In the genomic region with DNA sequence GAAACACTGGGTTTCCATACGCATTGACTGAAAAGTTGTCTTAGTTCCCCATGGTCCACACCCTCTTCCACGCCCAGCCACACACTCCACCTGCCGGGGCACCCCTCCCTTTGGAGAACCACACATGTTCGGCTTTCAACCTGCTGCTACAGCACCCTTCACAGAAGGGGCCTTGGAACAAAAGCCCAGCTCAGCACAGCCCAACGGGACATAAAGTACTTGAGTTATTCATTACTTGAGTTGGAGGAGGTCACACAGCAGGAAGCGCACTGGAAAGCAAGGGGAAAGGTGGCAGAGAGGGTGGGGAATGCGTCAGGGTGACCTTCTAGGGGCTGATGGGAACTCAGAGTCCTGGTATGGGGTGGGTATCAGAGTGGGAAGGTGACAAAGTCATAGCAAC, we compare ENCODE assay signal across 18 cellular contexts. TPM values are rescaled to one million over a fixed set of nuclear protein-coding genes. Genes with fewer than 3 reads are reported as not detected.
DNase-seq lines count a peak whose midpoint lies in the region; ATAC-seq and TF ChIP-seq lines count a peak whose summit lies in the region.
"Had no signal": no experiment of that assay in that cellular context is flagged by ENCODE, and none has a peak within 500 bp of the region (broad histone marks: within the 10 kb centered on the region; RNA-seq: fewer than 3 reads in every experiment).

No MANE protein-coding gene starts in this region.

- no peaks in the 10 kb centered on the region for H3K9me3 ChIP-seq in esophagus squamous epithelium

- peaks cover 20% of the 10 kb centered on the region for H3K27me3 Mint-ChIP-seq in activated CD8-positive, alpha-beta memory T cell treated with anti-CD3 and anti-CD28 coated beads, Interleukin-2, amount 10 ng/mL, durations not matched to agents 7 days and 5 days
- H3K27me3 Mint-ChIP-seq: activated naive CD4-positive, alpha-beta T cell treated with anti-CD3 and anti-CD28 coated beads, Interleukin-2, amount 50 U/mL, for 24 hours; central memory CD8-positive, alpha-beta T cell; T-cell; type B pancreatic cell had no signal

- no peak for TF ChIP-seq POLR2A in esophagus squamous epithelium (IDR thresholded peaks at IDR 0.05)

- H3K4me3 Mint-ChIP-seq in activated CD8-positive, alpha-beta memory T cell treated with anti-CD3 and anti-CD28 coated beads, Interleukin-2, amount 10 ng/mL, durations not matched to agents 7 days and 5 days = no peak overlapping the region
- H3K4me3 Mint-ChIP-seq: activated naive CD4-positive, alpha-beta T cell treated with anti-CD3 and anti-CD28 coated beads, Interleukin-2, amount 50 U/mL, for 24 hours; central memory CD8-positive, alpha-beta T cell; T-cell; type B pancreatic cell had no signal

- CTCF ChIA-PET in activated CD8-positive, alpha-beta memory T cell treated with anti-CD3 and anti-CD28 coated beads, Interleukin-2, amount 10 ng/mL, durations not matched to agents 7 days and 5 days (lab: Charles Lee) = interaction anchor here (1.0 kb wide), 1 partner anchor 245 kb away, joined by 3 read pairs; no protein-coding TSS in a partner anchor

- TF ChIP-seq CTCF in esophagus squamous epithelium (IDR thresholded peaks at IDR 0.05) = no peak

- no peaks in the 10 kb centered on the region for H3K9me3 Mint-ChIP-seq in activated CD8-positive, alpha-beta memory T cell treated with anti-CD3 and anti-CD28 coated beads, Interleukin-2, amount 10 ng/mL, durations not matched to agents 7 days and 5 days (ENCODE audit: low read depth)
- H3K9me3 Mint-ChIP-seq: activated naive CD4-positive, alpha-beta T cell treated with anti-CD3 and anti-CD28 coated beads, Interleukin-2, amount 50 U/mL, for 24 hours; central memory CD8-positive, alpha-beta T cell; T-cell had no signal

- no peak for ATAC-seq in activated CD8-positive, alpha-beta memory T cell treated with anti-CD3 and anti-CD28 coated beads, Interleukin-2, amount 10 ng/mL, durations not matched to agents 7 days and 5 days
- no peak for ATAC-seq in HG02588 (IDR thresholded peaks at IDR 0.05; ENCODE audit: unreplicated experiment)
- ATAC-seq: GM12878, T-cell had no signal

- no peaks in the 10 kb centered on the region for H3K36me3 ChIP-seq in esophagus squamous epithelium

- peak overlapping the region in 2 of 4 donors; percentile 15 to 19 for H3K4me3 ChIP-seq in esophagus squamous epithelium
- H3K4me3 ChIP-seq: GM12878 had no signal

- 38 to 67% methylated on average over 5 to 6 of the region's 7 CpGs for WGBS in esophagus squamous epithelium, 2 donors

- peak; percentile 82 for DNase-seq in DMS153 treated with DMSO at 0.1 percent for 48 hours (lab: John Stamatoyannopoulos, UW; ENCODE audit: unreplicated experiment)
- DNase-seq in NCI-H345 (lab: John Stamatoyannopoulos, UW) = peak; percentile 93
- DNase-seq in esophagus squamous epithelium (lab: John Stamatoyannopoulos, UW) = no peak
- DNase-seq in renal cortical epithelial cell (ENCODE audit: low read depth) = peak; percentile 79
- no peak for DNase-seq in 8988T
- no peak for DNase-seq in middle frontal gyrus (ENCODE audit: extremely low spot score, low spot score)
- no peak for DNase-seq in activated CD8-positive, alpha-beta memory T cell treated with anti-CD3 and anti-CD28 coated beads, Interleukin-2, amount 10 ng/mL, durations not matched to agents 7 days and 5 days
- DNase-seq: activated CD8-positive, alpha-beta memory T cell treated with anti-CD3 and anti-CD28 coated beads, Interleukin-2, amount 50 U/mL, for 48 hours; EL; NCI-H1436; OCI-M1; stimulated activated CD4-positive, alpha-beta T cell treated with anti-CD3 and anti-CD28 coated beads, Interleukin-15, amount 100 ng/mL, for 24 hours; T-cell had no signal

- H3K4me1 Mint-ChIP-seq in activated CD8-positive, alpha-beta memory T cell treated with anti-CD3 and anti-CD28 coated beads, Interleukin-2, amount 10 ng/mL, durations not matched to agents 7 days and 5 days = peaks cover 11% of the 10 kb centered on the region

- H3K36me3 Mint-ChIP-seq in activated CD8-positive, alpha-beta memory T cell treated with anti-CD3 and anti-CD28 coated beads, Interleukin-2, amount 10 ng/mL, durations not matched to agents 7 days and 5 days = no peaks in the 10 kb centered on the region
- H3K36me3 Mint-ChIP-seq: activated naive CD4-positive, alpha-beta T cell treated with anti-CD3 and anti-CD28 coated beads, Interleukin-2, amount 50 U/mL, for 24 hours; T-cell had no signal

- H3K4me1 ChIP-seq in esophagus squamous epithelium = peaks cover 16 to 58% (median 29%) of the 10 kb centered on the region in 3 donors

- peaks cover 0 to 4% (median 0%) of the 10 kb centered on the region in 4 donors for H3K27me3 ChIP-seq in esophagus squamous epithelium

- intact Hi-C loops in esophagus squamous epithelium (cut with DNase I) = no loop called here

- no peak overlapping the region for H3K27ac Mint-ChIP-seq in activated CD8-positive, alpha-beta memory T cell treated with anti-CD3 and anti-CD28 coated beads, Interleukin-2, amount 10 ng/mL, durations not matched to agents 7 days and 5 days
- H3K27ac Mint-ChIP-seq: activated naive CD4-positive, alpha-beta T cell treated with anti-CD3 and anti-CD28 coated beads, Interleukin-2, amount 50 U/mL, for 24 hours; T-cell; type B pancreatic cell had no signal

- peak overlapping the region; percentile 62 to 97 (median 70) for H3K27ac ChIP-seq in esophagus squamous epithelium

RNA-seq across cellular contexts. Expression of gene ATP1B1, which starts 3.0 kb away (rescaled TPM):
- total RNA-seq in esophagus squamous epithelium = 100 to 1,000 TPM in 2 of 4 donors, 10 to 100 TPM in 2; 87.0 to 222 (median 153) TPM
- 96.4 and 314 TPM in 2 replicates for total RNA-seq in renal cortical epithelial cell
- 1 to 10 TPM; 4.0 to 5.4 TPM for total RNA-seq in activated CD8-positive, alpha-beta memory T cell treated with anti-CD3 and anti-CD28 coated beads, Interleukin-2, amount 10 ng/mL, durations not matched to agents 7 days and 5 days

Comparison
In these comparisons a context has a peak if more than half of its experiments do, and no peak if none do; other contexts are left out.
1. DNase-seq: peak in DMS153 treated with DMSO at 0.1 percent for 48 hours (single experiment), NCI-H345 (single experiment) and renal cortical epithelial cell (single experiment); none in esophagus squamous epithelium (single experiment), 8988T (single experiment), middle frontal gyrus (single experiment) and activated CD8-positive, alpha-beta memory T cell treated with anti-CD3 and anti-CD28 coated beads, Interleukin-2, amount 10 ng/mL, durations not matched to agents 7 days and 5 days (single experiment).
2. RNA of gene ATP1B1, which starts 3.0 kb away (total RNA-seq): 96.4 to 314 TPM in renal cortical epithelial cell and 87.0 to 222 TPM in esophagus squamous epithelium; 4.0 to 5.4 TPM in activated CD8-positive, alpha-beta memory T cell treated with anti-CD3 and anti-CD28 coated beads, Interleukin-2, amount 10 ng/mL, durations not matched to agents 7 days and 5 days; every median in the first group is over 10 times any median in the second.